ENCODE assay signal across 1 cellular context in the genomic region with DNA sequence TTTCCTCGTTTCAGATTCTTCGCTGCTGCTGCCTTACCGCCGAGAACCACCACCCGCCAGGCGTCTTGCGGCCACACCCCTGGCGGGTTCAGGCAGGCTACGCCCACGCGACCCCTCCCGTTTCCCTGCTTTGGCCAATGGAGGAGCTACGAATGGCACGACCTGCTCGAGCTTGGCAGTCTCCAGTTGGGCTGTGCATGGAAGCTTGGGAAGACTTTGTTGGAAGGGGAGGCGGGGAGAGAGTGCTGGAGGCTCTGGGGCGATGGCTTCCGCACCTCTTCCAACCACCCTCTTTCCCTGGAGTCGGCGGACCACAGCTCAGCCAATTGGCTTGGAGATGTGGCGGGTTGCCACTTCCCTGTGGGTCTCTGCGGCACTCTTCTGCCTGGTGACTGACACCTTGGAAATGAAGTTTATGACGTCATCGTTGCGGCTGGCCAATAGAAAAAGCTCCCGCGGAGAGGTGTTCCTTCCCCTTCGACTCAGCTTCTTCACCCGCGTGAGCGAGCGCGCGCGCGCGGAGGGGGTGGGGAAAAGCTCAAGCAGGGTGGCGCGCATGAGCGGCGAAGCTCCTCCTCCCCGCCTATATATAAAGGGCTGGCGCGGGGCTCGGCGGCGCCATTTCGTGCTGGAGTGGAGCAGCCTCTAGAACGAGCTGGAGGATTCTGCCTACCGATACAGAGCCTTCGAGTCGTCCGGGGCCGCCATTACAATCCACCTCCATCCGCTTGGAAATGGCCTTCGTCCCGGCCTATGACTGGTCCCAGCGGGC.
TF ChIP-seq lines count a peak whose summit lies in the region.

No MANE protein-coding gene starts in this region.

TF ChIP-seq in HepG2, 621 proteins besides CTCF, POLR2A, EP300 and RAD21 (continued from another document and continues in another):
- TF ChIP-seq, protein P1, sequence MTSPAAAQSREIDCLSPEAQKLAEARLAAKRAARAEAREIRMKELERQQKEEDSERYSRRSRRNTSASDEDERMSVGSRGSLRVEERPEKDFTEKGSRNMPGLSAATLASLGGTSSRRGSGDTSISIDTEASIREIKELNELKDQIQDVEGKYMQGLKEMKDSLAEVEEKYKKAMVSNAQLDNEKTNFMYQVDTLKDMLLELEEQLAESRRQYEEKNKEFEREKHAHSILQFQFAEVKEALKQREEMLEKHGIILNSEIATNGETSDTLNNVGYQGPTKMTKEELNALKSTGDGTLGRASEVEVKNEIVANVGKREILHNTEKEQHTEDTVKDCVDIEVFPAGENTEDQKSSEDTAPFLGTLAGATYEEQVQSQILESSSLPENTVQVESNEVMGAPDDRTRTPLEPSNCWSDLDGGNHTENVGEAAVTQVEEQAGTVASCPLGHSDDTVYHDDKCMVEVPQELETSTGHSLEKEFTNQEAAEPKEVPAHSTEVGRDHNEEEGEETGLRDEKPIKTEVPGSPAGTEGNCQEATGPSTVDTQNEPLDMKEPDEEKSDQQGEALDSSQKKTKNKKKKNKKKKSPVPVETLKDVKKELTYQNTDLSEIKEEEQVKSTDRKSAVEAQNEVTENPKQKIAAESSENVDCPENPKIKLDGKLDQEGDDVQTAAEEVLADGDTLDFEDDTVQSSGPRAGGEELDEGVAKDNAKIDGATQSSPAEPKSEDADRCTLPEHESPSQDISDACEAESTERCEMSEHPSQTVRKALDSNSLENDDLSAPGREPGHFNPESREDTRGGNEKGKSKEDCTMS (CRISPR knock-in tag; conservative IDR thresholded peaks at IDR 0.05) = 0 out of 2 replicates have a peak, but pooled peaks have one; percentile 74
- TF ChIP-seq FOXO4 (CRISPR knock-in tag; conservative IDR thresholded peaks at IDR 0.05) (no peak; the same call in 1 of the 2 replicates), KMT2B (CRISPR knock-in tag; IDR thresholded peaks at IDR 0.05) (no peak), TIGD3 (CRISPR knock-in tag; IDR thresholded peaks at IDR 0.05; ENCODE audit: borderline replicate concordance) (no peak), MLLT10 (CRISPR knock-in tag; IDR thresholded peaks at IDR 0.05) (no peak), ZSCAN22 (CRISPR knock-in tag; IDR thresholded peaks at IDR 0.05) (no peak), MEIS1 (CRISPR knock-in tag; IDR thresholded peaks at IDR 0.05; ENCODE audit: borderline replicate concordance) (0 out of 2 replicates have a peak, but pooled peaks have one; percentile 71), ZSCAN9 (CRISPR knock-in tag; IDR thresholded peaks at IDR 0.05; ENCODE audit: borderline replicate concordance) (no peak; the same call in none of the 2 replicates), HMGXB4 (CRISPR knock-in tag; IDR thresholded peaks at IDR 0.05; ENCODE audit: borderline replicate concordance in 1 of 2, low read depth in 1 of 2) (peak in 1 of 2 experiments; percentile 44; a peak in 2 of 4 replicates), MEF2D (CRISPR knock-in tag; IDR thresholded peaks at IDR 0.05) (peak; percentile 2; the same call in 1 of the 2 replicates), EZH2 (conservative IDR thresholded peaks at IDR 0.05; ENCODE audit: low read depth, low read length) (no peak), ZNF451 (CRISPR knock-in tag; IDR thresholded peaks at IDR 0.05) (peak; percentile 38; the same call in 1 of the 2 replicates), MTA1 (CRISPR knock-in tag; IDR thresholded peaks at IDR 0.05; ENCODE audit: borderline replicate concordance) (peak; percentile 14; the same call in 1 of the 2 replicates), ZNF572 (CRISPR knock-in tag; IDR thresholded peaks at IDR 0.05) (no peak), CENPT (CRISPR knock-in tag; IDR thresholded peaks at IDR 0.05; ENCODE audit: low read depth) (0 out of 2 replicates have a peak, but pooled peaks have one; percentile 22), HMG20A (CRISPR knock-in tag; IDR thresholded peaks at IDR 0.05; ENCODE audit: borderline replicate concordance) (peak; percentile 14; the same call in 1 of the 2 replicates), ZFP36L1 (CRISPR knock-in tag; IDR thresholded peaks at IDR 0.05) (peak; percentile 64; the same call in 1 of the 2 replicates), MTERF4 (CRISPR knock-in tag; IDR thresholded peaks at IDR 0.05) (no peak), TBL1XR1 (IDR thresholded peaks at IDR 0.05; ENCODE audit: borderline replicate concordance, low read length, partially characterized antibody) (peak; percentile 94), ZNF704 (CRISPR knock-in tag; IDR thresholded peaks at IDR 0.05; ENCODE audit: borderline replicate concordance) (no peak), RARA (CRISPR knock-in tag; IDR thresholded peaks at IDR 0.05) (peak; percentile 49; the same call in 1 of the 2 replicates), ZGPAT (CRISPR knock-in tag; IDR thresholded peaks at IDR 0.05) (peak; percentile 81), ZNF101 (CRISPR knock-in tag; IDR thresholded peaks at IDR 0.05; ENCODE audit: borderline replicate concordance, low read depth) (no peak), EHMT2 (IDR thresholded peaks at IDR 0.05; ENCODE audit: borderline replicate concordance, low read depth, low read length) (peak; percentile 77; the same call in 1 of the 2 replicates), ETV5 (CRISPR knock-in tag; IDR thresholded peaks at IDR 0.05; ENCODE audit: borderline replicate concordance) (peak; percentile 22; the same call in 1 of the 2 replicates), ERF (CRISPR knock-in tag; IDR thresholded peaks at IDR 0.05) (peak; percentile 88), SETDB1 (CRISPR knock-in tag; IDR thresholded peaks at IDR 0.05; ENCODE audit: borderline replicate concordance) (no peak), ZNF788 (CRISPR knock-in tag; IDR thresholded peaks at IDR 0.05; ENCODE audit: borderline replicate concordance) (peak; percentile 5; the same call in 1 of the 2 replicates), PCBP1 (IDR thresholded peaks at IDR 0.05; ENCODE audit: borderline replicate concordance, low read depth, low read length) (0 out of 2 replicates have a peak, but pooled peaks have one; percentile 45), ZNF558 (CRISPR knock-in tag; IDR thresholded peaks at IDR 0.05; ENCODE audit: borderline replicate concordance) (peak; percentile 94), TEAD3 (CRISPR knock-in tag; optimal IDR thresholded peaks at IDR 0.05; ENCODE audit: borderline replicate concordance) (peak; percentile 47), NR2F6 (IDR thresholded peaks at IDR 0.05) (no peak), NR2F6 (CRISPR knock-in tag; IDR thresholded peaks at IDR 0.05) (peak; percentile 43; the same call in 1 of the 2 replicates), AGO1 (IDR thresholded peaks at IDR 0.05; ENCODE audit: low read depth, low read length, poor library complexity, severe bottlenecking) (no peak)
- TF ChIP-seq, protein P2, sequence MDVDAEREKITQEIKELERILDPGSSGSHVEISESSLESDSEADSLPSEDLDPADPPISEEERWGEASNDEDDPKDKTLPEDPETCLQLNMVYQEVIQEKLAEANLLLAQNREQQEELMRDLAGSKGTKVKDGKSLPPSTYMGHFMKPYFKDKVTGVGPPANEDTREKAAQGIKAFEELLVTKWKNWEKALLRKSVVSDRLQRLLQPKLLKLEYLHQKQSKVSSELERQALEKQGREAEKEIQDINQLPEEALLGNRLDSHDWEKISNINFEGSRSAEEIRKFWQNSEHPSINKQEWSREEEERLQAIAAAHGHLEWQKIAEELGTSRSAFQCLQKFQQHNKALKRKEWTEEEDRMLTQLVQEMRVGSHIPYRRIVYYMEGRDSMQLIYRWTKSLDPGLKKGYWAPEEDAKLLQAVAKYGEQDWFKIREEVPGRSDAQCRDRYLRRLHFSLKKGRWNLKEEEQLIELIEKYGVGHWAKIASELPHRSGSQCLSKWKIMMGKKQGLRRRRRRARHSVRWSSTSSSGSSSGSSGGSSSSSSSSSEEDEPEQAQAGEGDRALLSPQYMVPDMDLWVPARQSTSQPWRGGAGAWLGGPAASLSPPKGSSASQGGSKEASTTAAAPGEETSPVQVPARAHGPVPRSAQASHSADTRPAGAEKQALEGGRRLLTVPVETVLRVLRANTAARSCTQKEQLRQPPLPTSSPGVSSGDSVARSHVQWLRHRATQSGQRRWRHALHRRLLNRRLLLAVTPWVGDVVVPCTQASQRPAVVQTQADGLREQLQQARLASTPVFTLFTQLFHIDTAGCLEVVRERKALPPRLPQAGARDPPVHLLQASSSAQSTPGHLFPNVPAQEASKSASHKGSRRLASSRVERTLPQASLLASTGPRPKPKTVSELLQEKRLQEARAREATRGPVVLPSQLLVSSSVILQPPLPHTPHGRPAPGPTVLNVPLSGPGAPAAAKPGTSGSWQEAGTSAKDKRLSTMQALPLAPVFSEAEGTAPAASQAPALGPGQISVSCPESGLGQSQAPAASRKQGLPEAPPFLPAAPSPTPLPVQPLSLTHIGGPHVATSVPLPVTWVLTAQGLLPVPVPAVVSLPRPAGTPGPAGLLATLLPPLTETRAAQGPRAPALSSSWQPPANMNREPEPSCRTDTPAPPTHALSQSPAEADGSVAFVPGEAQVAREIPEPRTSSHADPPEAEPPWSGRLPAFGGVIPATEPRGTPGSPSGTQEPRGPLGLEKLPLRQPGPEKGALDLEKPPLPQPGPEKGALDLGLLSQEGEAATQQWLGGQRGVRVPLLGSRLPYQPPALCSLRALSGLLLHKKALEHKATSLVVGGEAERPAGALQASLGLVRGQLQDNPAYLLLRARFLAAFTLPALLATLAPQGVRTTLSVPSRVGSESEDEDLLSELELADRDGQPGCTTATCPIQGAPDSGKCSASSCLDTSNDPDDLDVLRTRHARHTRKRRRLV (CRISPR knock-in tag; IDR thresholded peaks at IDR 0.05) = 0 out of 2 replicates have a peak, but pooled peaks have one; percentile 43
- TF ChIP-seq, protein P3, sequence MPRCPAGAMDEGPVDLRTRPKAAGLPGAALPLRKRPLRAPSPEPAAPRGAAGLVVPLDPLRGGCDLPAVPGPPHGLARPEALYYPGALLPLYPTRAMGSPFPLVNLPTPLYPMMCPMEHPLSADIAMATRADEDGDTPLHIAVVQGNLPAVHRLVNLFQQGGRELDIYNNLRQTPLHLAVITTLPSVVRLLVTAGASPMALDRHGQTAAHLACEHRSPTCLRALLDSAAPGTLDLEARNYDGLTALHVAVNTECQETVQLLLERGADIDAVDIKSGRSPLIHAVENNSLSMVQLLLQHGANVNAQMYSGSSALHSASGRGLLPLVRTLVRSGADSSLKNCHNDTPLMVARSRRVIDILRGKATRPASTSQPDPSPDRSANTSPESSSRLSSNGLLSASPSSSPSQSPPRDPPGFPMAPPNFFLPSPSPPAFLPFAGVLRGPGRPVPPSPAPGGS (CRISPR knock-in tag; IDR thresholded peaks at IDR 0.05) = peak; percentile 55
- TF ChIP-seq, protein P4, sequence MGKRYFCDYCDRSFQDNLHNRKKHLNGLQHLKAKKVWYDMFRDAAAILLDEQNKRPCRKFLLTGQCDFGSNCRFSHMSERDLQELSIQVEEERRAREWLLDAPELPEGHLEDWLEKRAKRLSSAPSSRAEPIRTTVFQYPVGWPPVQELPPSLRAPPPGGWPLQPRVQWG (CRISPR knock-in tag; IDR thresholded peaks at IDR 0.05; ENCODE audit: borderline replicate concordance, low read depth) = 0 out of 2 replicates have a peak, but pooled peaks have one; percentile 15
